9 cellular contexts compared by ENCODE assay signal in the genomic region with DNA sequence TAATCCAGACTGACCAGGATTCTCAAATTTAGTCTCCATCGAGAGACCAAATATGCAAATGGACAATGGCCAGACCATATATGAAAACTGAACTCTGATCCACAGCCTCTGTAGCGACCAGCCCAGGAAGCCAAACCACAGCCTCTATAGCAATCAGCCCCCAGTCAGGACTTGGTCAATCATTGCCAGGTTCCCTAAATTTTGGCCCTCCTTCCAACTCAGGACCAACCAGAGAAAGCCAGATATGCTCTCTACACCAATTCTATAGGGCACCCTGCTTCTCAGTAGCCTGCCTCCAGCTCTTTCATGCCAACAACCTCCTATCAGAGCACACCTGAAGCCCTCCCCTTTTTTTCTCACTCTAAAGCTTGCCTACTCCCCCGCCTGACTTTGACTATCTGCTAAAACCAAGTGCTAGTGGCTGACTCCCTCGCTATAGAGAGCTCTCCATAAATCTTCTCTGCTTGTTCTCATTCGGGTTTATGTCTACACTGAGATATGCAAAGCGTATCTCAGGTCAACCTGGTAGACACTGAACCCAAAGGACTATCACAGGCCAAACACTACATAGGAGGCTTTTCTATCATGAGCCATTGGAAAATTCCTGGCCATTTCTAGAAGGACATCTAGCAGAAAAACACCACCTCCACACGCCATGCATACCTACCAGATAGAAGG.
A peak's percentile ranks its signal among the peaks of the same experiment; 100 is the strongest.
DNase-seq lines count a peak whose midpoint lies in the region; ATAC-seq and TF ChIP-seq lines count a peak whose summit lies in the region.
"Had no signal": no experiment of that assay in that cellular context is flagged by ENCODE, and none has a peak within 500 bp of the region (broad histone marks: within the 10 kb centered on the region; RNA-seq: fewer than 3 reads in every experiment).

No MANE protein-coding gene starts in this region.

- peaks cover 7% of the 10 kb centered on the region for H3K4me1 Mint-ChIP-seq in neural progenitor cell

- no peak overlapping the region for H3K4me3 Mint-ChIP-seq in neural progenitor cell

- peaks cover 2% of the 10 kb centered on the region for H3K27me3 Mint-ChIP-seq in neural progenitor cell (ENCODE audit: insufficient read depth, low read depth)

- H3K4me3 ChIP-seq in NB4 (ENCODE audit: low read depth, low read length) (no peak overlapping the region), mesendoderm (ENCODE audit: low read length) (no peak overlapping the region), neural progenitor cell (no peak overlapping the region), ovary (no peak overlapping the region)
- H3K4me3 ChIP-seq: skin epidermis had no signal

- no peaks in the 10 kb centered on the region for H4K20me1 ChIP-seq in neural progenitor cell (ENCODE audit: low read depth)

- no CpG with 5 or more reads among the region's 7 CpGs for WGBS in mesendoderm (ENCODE audit: extremely low coverage, insufficient coverage, low lambda C conversion rate)
- 87 to 92% (median 92%) methylated on average over 7 of the region's 7 CpGs for WGBS in ovary, 3 donors

- H3K4me2 ChIP-seq in mesendoderm (ENCODE audit: low read length): no peak overlapping the region
- H3K4me2 ChIP-seq in neural progenitor cell: no peak overlapping the region

- H3K36me3 ChIP-seq in mesendoderm (ENCODE audit: control insufficient read depth, insufficient read depth, low read length): no peaks in the 10 kb centered on the region
- no peaks in the 10 kb centered on the region for H3K36me3 ChIP-seq in neural progenitor cell
- no peaks in the 10 kb centered on the region for H3K36me3 ChIP-seq in ovary

- H2BK5ac ChIP-seq in mesendoderm (ENCODE audit: low read length): no peak overlapping the region

- peak overlapping the region; percentile 21 for H3K18ac ChIP-seq in mesendoderm (ENCODE audit: low read length)

- H3K4ac ChIP-seq in mesendoderm (ENCODE audit: low read depth, low read length): no peak overlapping the region

- TF ChIP-seq POLR2A in NB4 (IDR thresholded peaks at IDR 0.05; ENCODE audit: extremely low read depth, insufficient read length) (no peak), ovary (IDR thresholded peaks at IDR 0.05) (no peak)

- peaks cover 29% of the 10 kb centered on the region for H3F3A ChIP-seq in neural progenitor cell (ENCODE audit: low read depth)

- H3K27ac ChIP-seq in mesendoderm (ENCODE audit: low read depth, low read length): no peak overlapping the region
- no peak overlapping the region for H3K27ac ChIP-seq in neural progenitor cell
- no peak overlapping the region for H3K27ac ChIP-seq in ovary

- H4K8ac ChIP-seq in mesendoderm (ENCODE audit: low read depth, low read length): no peak overlapping the region

- no peak overlapping the region for H4K5ac ChIP-seq in mesendoderm (ENCODE audit: low read length)

- no peak overlapping the region for H2BK120ac ChIP-seq in mesendoderm (ENCODE audit: low read depth, low read length)

- no peak for TF ChIP-seq EP300 in ovary (IDR thresholded peaks at IDR 0.05)

- no peak overlapping the region for H2BK15ac ChIP-seq in mesendoderm (replicated peaks; ENCODE audit: low read depth)

- TF ChIP-seq CTCF in NB4 (IDR thresholded peaks at IDR 0.05; ENCODE audit: low read depth, low read length) (no peak), neural progenitor cell (IDR thresholded peaks at IDR 0.05) (no peak), ovary (IDR thresholded peaks at IDR 0.05) (no peak)

- no peaks in the 10 kb centered on the region for H3K9me3 Mint-ChIP-seq in neural progenitor cell

- no peak overlapping the region for H3K27ac Mint-ChIP-seq in neural progenitor cell

- peak; percentile 66 for DNase-seq in NB4 (ENCODE audit: low read depth)
- DNase-seq in mesendoderm: peak; percentile 71
- DNase-seq in neural progenitor cell (ENCODE audit: low spot score): no peak
- no peak for DNase-seq in effector CD4-positive, alpha-beta T cell
- no peak for DNase-seq in inferior parietal cortex (ENCODE audit: extremely low spot score)
- no peak for DNase-seq in ovary

- H3K4me1 ChIP-seq in mesendoderm (ENCODE audit: control insufficient read depth, low read depth, low read length) (peaks cover 3% of the 10 kb centered on the region), neural progenitor cell (peaks cover 26% of the 10 kb centered on the region), ovary (ENCODE audit: insufficient read depth) (no peaks in the 10 kb centered on the region)

- no peak overlapping the region for H2AK5ac ChIP-seq in mesendoderm (ENCODE audit: low read length)

- H3K27me3 ChIP-seq in mesendoderm (ENCODE audit: insufficient read depth, low read length, poor library complexity): no peaks in the 10 kb centered on the region
- H3K27me3 ChIP-seq in neural progenitor cell: no peaks in the 10 kb centered on the region
- H3K27me3 ChIP-seq in ovary: no peaks in the 10 kb centered on the region

- no peaks in the 10 kb centered on the region for H3K9me3 ChIP-seq in neural progenitor cell (ENCODE audit: low read depth)
- no peaks in the 10 kb centered on the region for H3K9me3 ChIP-seq in ovary

- H3K56ac ChIP-seq in mesendoderm (ENCODE audit: low read length): peak overlapping the region; percentile 17

- no peak overlapping the region for H2AFZ ChIP-seq in neural progenitor cell (replicated peaks)

- H3K23ac ChIP-seq in mesendoderm (ENCODE audit: low read length): no peak overlapping the region

- H3K9ac ChIP-seq in mesendoderm (ENCODE audit: low read length) (no peak overlapping the region), neural progenitor cell (no peak overlapping the region)

- intact Hi-C loops in ovary (cut with DNase I): no loop called here

- no peaks in the 10 kb centered on the region for H3K79me1 ChIP-seq in mesendoderm (ENCODE audit: low read length)

- ATAC-seq in GM18861 (IDR thresholded peaks at IDR 0.05; ENCODE audit: unreplicated experiment) (peak; percentile 59), HG02571 (IDR thresholded peaks at IDR 0.05; ENCODE audit: unreplicated experiment) (peak; percentile 62)

- H3K79me2 ChIP-seq in mesendoderm (ENCODE audit: control insufficient read depth, insufficient read depth, low read length) (no peaks in the 10 kb centered on the region), neural progenitor cell (ENCODE audit: low read depth) (no peaks in the 10 kb centered on the region)

- no peaks in the 10 kb centered on the region for H3K36me3 Mint-ChIP-seq in neural progenitor cell

Comparison
In these comparisons a context has a peak if more than half of its experiments do, and no peak if none do; other contexts are left out.
1. DNase-seq: peak in NB4 (single experiment) and mesendoderm (single experiment); none in neural progenitor cell (single experiment), effector CD4-positive, alpha-beta T cell (single experiment), inferior parietal cortex (single experiment) and ovary (0 of 5).